ENCODE assay signal across 8 cellular contexts in genomic region chr5:8456846-8457186, GRCh38.
A peak's percentile ranks its signal among the peaks of the same experiment; 100 is the strongest.
DNase-seq lines count a peak whose midpoint lies in the region; ATAC-seq and TF ChIP-seq lines count a peak whose summit lies in the region.

No MANE protein-coding gene starts in this region.

- H2AFZ ChIP-seq in Loucy (ENCODE audit: low read length) (no peak overlapping the region), osteoblast (ENCODE audit: low read length) (peak overlapping the region; percentile 78)

- no peaks in the 10 kb centered on the region for H3K79me2 ChIP-seq in Loucy (ENCODE audit: insufficient read depth, low read length)
- H3K79me2 ChIP-seq in osteoblast (ENCODE audit: insufficient read depth, low read length): peaks cover 20% of the 10 kb centered on the region

- no peaks in the 10 kb centered on the region for H3K36me3 Mint-ChIP-seq in CD4-positive, CD25-positive, alpha-beta regulatory T cell

- no peaks in the 10 kb centered on the region for H3K36me3 ChIP-seq in CD4-positive, CD25-positive, alpha-beta regulatory T cell (ENCODE audit: control insufficient read depth, insufficient read depth, low read length)
- H3K36me3 ChIP-seq in Loucy (ENCODE audit: insufficient read depth, low read length) (no peaks in the 10 kb centered on the region), osteoblast (ENCODE audit: insufficient read depth, low read length) (peaks cover 2% of the 10 kb centered on the region)
- no peaks in the 10 kb centered on the region for H3K36me3 ChIP-seq in effector memory CD4-positive, alpha-beta T cell (ENCODE audit: control insufficient read depth, insufficient read depth, low read length)

- H3K9me3 Mint-ChIP-seq in CD4-positive, CD25-positive, alpha-beta regulatory T cell: no peaks in the 10 kb centered on the region

- H3K4me3 ChIP-seq in CD4-positive, CD25-positive, alpha-beta regulatory T cell (ENCODE audit: low read depth, low read length): peak overlapping the region; percentile 79
- H3K4me3 ChIP-seq in Loucy (ENCODE audit: low read length, poor library complexity, severe bottlenecking) (peak overlapping the region; percentile 40), osteoblast (ENCODE audit: insufficient read depth, low read length) (peak overlapping the region; percentile 78)
- H3K4me3 ChIP-seq in effector memory CD4-positive, alpha-beta T cell (ENCODE audit: insufficient read depth, low read depth, low read length, poor library complexity, severe bottlenecking): peak overlapping the region; percentile 49

- H3K27me3 Mint-ChIP-seq in CD4-positive, CD25-positive, alpha-beta regulatory T cell: no peaks in the 10 kb centered on the region

- peak overlapping the region; percentile 85 to 91 (median 88) for H3K4me3 Mint-ChIP-seq in CD4-positive, CD25-positive, alpha-beta regulatory T cell

- TF ChIP-seq CTCF in Loucy (conservative IDR thresholded peaks at IDR 0.05; ENCODE audit: low read length) (no peak), osteoblast (IDR thresholded peaks at IDR 0.05; ENCODE audit: extremely low read depth, low read depth, low read length) (no peak)

- no peak overlapping the region for H3K9ac ChIP-seq in Loucy (ENCODE audit: low read depth, low read length, poor library complexity, severe bottlenecking)

- H3K27ac ChIP-seq in CD4-positive, CD25-positive, alpha-beta regulatory T cell (ENCODE audit: insufficient read depth, low read length, poor library complexity, severe bottlenecking): peak overlapping the region; percentile 23
- H3K27ac ChIP-seq in effector memory CD4-positive, alpha-beta T cell (ENCODE audit: insufficient read depth, low read length, poor library complexity, severe bottlenecking): no peak overlapping the region
- H3K27ac ChIP-seq in osteoblast (ENCODE audit: low read depth, low read length): peak overlapping the region; percentile 83

- no peaks in the 10 kb centered on the region for H3K27me3 ChIP-seq in CD4-positive, CD25-positive, alpha-beta regulatory T cell (ENCODE audit: control insufficient read depth, insufficient read depth, low read length)
- H3K27me3 ChIP-seq in Loucy (ENCODE audit: insufficient read depth, low read length, poor library complexity, severe bottlenecking) (no peaks in the 10 kb centered on the region), osteoblast (ENCODE audit: insufficient read depth, low read length) (no peaks in the 10 kb centered on the region)
- H3K27me3 ChIP-seq in effector memory CD4-positive, alpha-beta T cell (replicated peaks; ENCODE audit: control insufficient read depth, insufficient read depth, low read length, poor library complexity, severe bottlenecking): no peaks in the 10 kb centered on the region

- H3K4me1 ChIP-seq in CD4-positive, CD25-positive, alpha-beta regulatory T cell (ENCODE audit: control insufficient read depth, insufficient read depth, low read length, poor library complexity, severe bottlenecking): no peaks in the 10 kb centered on the region
- H3K4me1 ChIP-seq in Loucy (ENCODE audit: insufficient read depth, low read length, poor library complexity, severe bottlenecking) (no peaks in the 10 kb centered on the region), osteoblast (ENCODE audit: insufficient read depth, low read length) (peaks cover 7% of the 10 kb centered on the region)
- no peaks in the 10 kb centered on the region for H3K4me1 ChIP-seq in effector memory CD4-positive, alpha-beta T cell (ENCODE audit: control insufficient read depth, insufficient read depth, low read length, poor library complexity, severe bottlenecking)

- ATAC-seq in CD4-positive, CD25-positive, alpha-beta regulatory T cell (ENCODE audit: low read depth in 2 of 2): no peak

- peak overlapping the region in 2 of 3 donors; percentile 69 to 79 for H3K27ac Mint-ChIP-seq in CD4-positive, CD25-positive, alpha-beta regulatory T cell

- H3K9me2 ChIP-seq in Loucy (replicated peaks; ENCODE audit: low read depth, low read length): no peaks in the 10 kb centered on the region

- no peaks in the 10 kb centered on the region for H3F3A ChIP-seq in Loucy (ENCODE audit: low read depth)

- H4K20me1 ChIP-seq in Loucy (ENCODE audit: insufficient read depth, low read length, poor library complexity, severe bottlenecking): no peaks in the 10 kb centered on the region
- H4K20me1 ChIP-seq in osteoblast (ENCODE audit: insufficient read depth, low read length): peaks cover 5% of the 10 kb centered on the region

- peak in 1 of 3 donors; percentile 10 for DNase-seq in CD4-positive, CD25-positive, alpha-beta regulatory T cell
- no peak for DNase-seq in effector memory CD4-positive, alpha-beta T cell
- DNase-seq in osteoblast (ENCODE audit: insufficient read length, low spot score, missing footprints) (no peak), NCI-H1048 (lab: John Stamatoyannopoulos, UW) (no peak), NOMO-1 (lab: John Stamatoyannopoulos, UW; ENCODE audit: unreplicated experiment in 2 of 2) (no peak)
- no peak for DNase-seq in central memory CD4-positive, alpha-beta T cell
- DNase-seq in activated CD4-positive, alpha-beta T cell treated with anti-CD3 and anti-CD28 coated beads, Interleukin-2, amount 50 U/mL, for 4 hours: no peak

- H3K4me1 Mint-ChIP-seq in CD4-positive, CD25-positive, alpha-beta regulatory T cell: peaks cover 0 to 36% (median 11%) of the 10 kb centered on the region in 4 donors

- peak overlapping the region; percentile 2 for H3K4me2 ChIP-seq in Loucy (ENCODE audit: low read depth, low read length, poor library complexity, severe bottlenecking)
- peak overlapping the region; percentile 53 for H3K4me2 ChIP-seq in osteoblast (ENCODE audit: insufficient read depth, low read length)

- no peaks in the 10 kb centered on the region for H3K9me3 ChIP-seq in CD4-positive, CD25-positive, alpha-beta regulatory T cell (ENCODE audit: control insufficient read depth in 2 of 2, low read length in 2 of 2)
- H3K9me3 ChIP-seq in Loucy (ENCODE audit: insufficient read depth, low read depth, low read length) (no peaks in the 10 kb centered on the region), osteoblast (ENCODE audit: low read depth, low read length) (no peaks in the 10 kb centered on the region)
- H3K9me3 ChIP-seq in effector memory CD4-positive, alpha-beta T cell (ENCODE audit: control insufficient read depth, low read length): no peaks in the 10 kb centered on the region
